ENCODE assay signal across 8 cellular contexts in the genomic region with DNA sequence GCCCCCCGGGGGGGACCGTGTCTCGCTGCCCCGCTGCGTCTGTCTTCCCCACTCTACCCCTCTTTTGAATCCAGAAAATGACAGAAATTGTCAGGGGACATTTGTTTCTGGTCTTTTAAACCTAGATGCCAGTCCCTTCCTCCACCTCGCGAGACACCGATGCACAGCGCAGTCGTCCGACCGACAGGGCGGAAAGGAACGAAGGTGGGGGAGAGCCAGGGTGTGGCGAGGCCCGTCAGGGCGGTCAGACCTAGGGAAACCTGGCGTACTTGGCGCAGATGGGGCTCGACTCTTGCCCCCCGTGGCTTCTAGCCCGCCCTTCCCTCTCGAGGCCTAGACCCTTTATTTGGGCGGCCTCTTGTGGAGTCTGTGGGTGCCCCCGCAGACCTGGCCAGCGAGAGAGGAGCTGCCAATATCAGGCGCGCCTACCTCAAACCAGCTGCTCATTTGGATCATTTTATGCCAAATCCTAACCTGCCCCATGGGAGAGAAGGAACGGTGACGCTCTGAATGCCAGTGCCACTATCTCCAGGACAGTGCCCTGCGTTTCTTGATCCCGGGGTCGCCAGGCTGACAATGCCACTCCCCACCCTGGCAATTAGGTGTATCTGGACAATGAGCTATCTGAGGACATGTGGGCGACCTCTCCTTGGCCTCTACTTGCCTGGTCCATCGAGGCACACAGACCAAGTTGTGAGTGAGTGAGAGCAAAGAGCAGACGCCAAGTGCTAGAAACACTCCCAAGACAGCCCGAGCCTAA. TPM values are rescaled to one million over a fixed set of nuclear protein-coding genes. Genes with fewer than 3 reads are reported as not detected.
DNase-seq lines count a peak whose midpoint lies in the region; FAIRE-seq and TF ChIP-seq lines count a peak whose summit lies in the region.

No MANE protein-coding gene starts in this region.

- CTCF ChIA-PET in activated CD4-positive, alpha-beta T cell treated with anti-CD3 and anti-CD28 coated beads, Interleukin-2, amount 10 ng/mL, durations not matched to agents 7 days and 5 days (lab: Charles Lee) = interaction anchor here (1.4 kb wide), 1 partner anchor 14 kb away, joined by 4 read pairs; no protein-coding TSS in a partner anchor

- no peak for FAIRE-seq in H54 (lab: Jason Lieb, UNC)

- no peaks in the 10 kb centered on the region for H3K36me3 Mint-ChIP-seq in activated CD4-positive, alpha-beta T cell treated with anti-CD3 and anti-CD28 coated beads, Interleukin-2, amount 10 ng/mL, durations not matched to agents 7 days and 5 days (ENCODE audit: low read depth)
- H3K36me3 Mint-ChIP-seq in activated naive CD8-positive, alpha-beta T cell = no peaks in the 10 kb centered on the region

- peak overlapping the region; percentile 99 for H3K4me2 ChIP-seq in skeletal muscle satellite cell (ENCODE audit: low read length)

- H3K27me3 Mint-ChIP-seq in activated CD4-positive, alpha-beta T cell treated with anti-CD3 and anti-CD28 coated beads, Interleukin-2, amount 10 ng/mL, durations not matched to agents 7 days and 5 days = peaks cover 55% of the 10 kb centered on the region
- peaks cover 21% of the 10 kb centered on the region for H3K27me3 Mint-ChIP-seq in activated naive CD8-positive, alpha-beta T cell

- POLR2A ChIA-PET in activated CD4-positive, alpha-beta T cell treated with anti-CD3 and anti-CD28 coated beads, Interleukin-2, amount 10 ng/mL, durations not matched to agents 7 days and 5 days (lab: Charles Lee) = no interaction called here

- H3K4me3 ChIP-seq in iPS-11a (ENCODE audit: low read depth, low read length) = peak overlapping the region; percentile 67
- peak overlapping the region; percentile 86 for H3K4me3 ChIP-seq in skeletal muscle satellite cell (ENCODE audit: low read length)

- peaks cover 3% of the 10 kb centered on the region for H3K4me1 Mint-ChIP-seq in activated CD4-positive, alpha-beta T cell treated with anti-CD3 and anti-CD28 coated beads, Interleukin-2, amount 10 ng/mL, durations not matched to agents 7 days and 5 days
- peaks cover 4% of the 10 kb centered on the region for H3K4me1 Mint-ChIP-seq in activated naive CD8-positive, alpha-beta T cell (ENCODE audit: low read depth)

- H3K36me3 ChIP-seq in skeletal muscle satellite cell (ENCODE audit: insufficient read depth, low read length) = no peaks in the 10 kb centered on the region

- H3K27ac Mint-ChIP-seq in activated CD4-positive, alpha-beta T cell treated with anti-CD3 and anti-CD28 coated beads, Interleukin-2, amount 10 ng/mL, durations not matched to agents 7 days and 5 days = no peak overlapping the region
- no peak overlapping the region for H3K27ac Mint-ChIP-seq in activated naive CD8-positive, alpha-beta T cell

- peak overlapping the region; percentile 45 for H3K4me3 Mint-ChIP-seq in activated CD4-positive, alpha-beta T cell treated with anti-CD3 and anti-CD28 coated beads, Interleukin-2, amount 10 ng/mL, durations not matched to agents 7 days and 5 days
- peak overlapping the region; percentile 67 for H3K4me3 Mint-ChIP-seq in activated naive CD8-positive, alpha-beta T cell

- no peaks in the 10 kb centered on the region for H3K9me3 ChIP-seq in skeletal muscle satellite cell (replicated peaks; ENCODE audit: low read length)

- no peak for DNase-seq in activated CD4-positive, alpha-beta T cell treated with anti-CD3 and anti-CD28 coated beads, Interleukin-2, amount 10 ng/mL, durations not matched to agents 7 days and 5 days
- DNase-seq in activated CD4-positive, alpha-beta T cell treated with anti-CD3 and anti-CD28 coated beads for 4 hours = no peak
- DNase-seq in H54 (ENCODE audit: insufficient read length, low spot score) (no peak), NCI-H446 treated with DMSO at 0.1 percent for 48 hours (lab: John Stamatoyannopoulos, UW) (no peak)
- DNase-seq in activated effector memory CD4-positive, alpha-beta T cell treated with anti-CD3 and anti-CD28 coated beads, Interleukin-2, amount 50 U/mL, for 16 hours = no peak

- H3K27me3 ChIP-seq in skeletal muscle satellite cell (ENCODE audit: control insufficient read depth, insufficient read depth, low read length) = peaks cover 66% of the 10 kb centered on the region

- TF ChIP-seq POLR2A in H54 (IDR thresholded peaks at IDR 0.05; ENCODE audit: low read depth, low read length) = no peak

- no peaks in the 10 kb centered on the region for H3K4me1 ChIP-seq in skeletal muscle satellite cell (ENCODE audit: control insufficient read depth, insufficient read depth, low read length)

- peak overlapping the region; percentile 58 for H3K9ac ChIP-seq in skeletal muscle satellite cell (ENCODE audit: low read depth, low read length)

- no peaks in the 10 kb centered on the region for H3K9me3 Mint-ChIP-seq in activated CD4-positive, alpha-beta T cell treated with anti-CD3 and anti-CD28 coated beads, Interleukin-2, amount 10 ng/mL, durations not matched to agents 7 days and 5 days
- H3K9me3 Mint-ChIP-seq in activated naive CD8-positive, alpha-beta T cell (ENCODE audit: low read depth) = no peaks in the 10 kb centered on the region

RNA-seq across cellular contexts. Expression of gene RAB6B, which starts 0.5 kb away (rescaled TPM):
- not detected for total RNA-seq in activated CD4-positive, alpha-beta T cell treated with anti-CD3 and anti-CD28 coated beads, Interleukin-2, amount 10 ng/mL, durations not matched to agents 7 days and 5 days
- 0.44 and 1.8 TPM in 2 replicates for total RNA-seq in skeletal muscle satellite cell (2012; rRNA removed)
